ENCODE assay signal across 32 cellular contexts in genomic region chr11:17639781-17640180, GRCh38.
"Had no signal": no experiment of that assay in that cellular context is flagged by ENCODE, and none has a peak within 500 bp of the region (broad histone marks: within the 10 kb centered on the region; RNA-seq: fewer than 3 reads in every experiment).

No MANE protein-coding gene starts in this region.

- H3K4me1 ChIP-seq: gastroesophageal sphincter, heart right ventricle had no signal

- H3K27me3 ChIP-seq: brain microvascular endothelial cell, gastroesophageal sphincter had no signal

- H3K27ac Mint-ChIP-seq: activated B cell treated with CpG ODN at 0.5 μM for 24 hours; activated CD4-positive, alpha-beta memory T cell treated with anti-CD3 and anti-CD28 coated beads, Interleukin-2, amount 10 ng/mL, durations not matched to agents 7 days and 5 days; activated CD4-positive, alpha-beta T cell treated with anti-CD3 and anti-CD28 coated beads, Interleukin-2, amount 10 ng/mL, durations not matched to agents 7 days and 5 days; activated naive CD4-positive, alpha-beta T cell treated with anti-CD3 and anti-CD28 coated beads, Interleukin-2, amount 10 ng/mL, durations not matched to agents 7 days and 5 days; activated naive CD4-positive, alpha-beta T cell treated with anti-CD3 and anti-CD28 coated beads, Interleukin-2, amount 50 U/mL, for 72 hours; activated naive CD8-positive, alpha-beta T cell treated with anti-CD3 and anti-CD28 coated beads, Interleukin-2, amount 10 ng/mL, durations not matched to agents 7 days and 5 days; activated T-cell treated with anti-CD3 and anti-CD28 coated beads, Interleukin-2, amount 50 U/mL, for 24 hours; activated T-cell treated with anti-CD3 and anti-CD28 coated beads, Interleukin-2, amount 50 U/mL, for 72 hours; dendritic cell treated with granulocyte-macrophage colony-stimulating factor and Interleukin-4, amounts not matched to agents 40 ng/mL and 50 ng/mL, for 4 days; endodermal cell; T-helper 17 cell; T-helper 2 cell treated with Interferon-gamma antibody and Interleukin-4, amounts not matched to agents 5 μg/mL and 100 μg/mL, for 36 hours had no signal

- H3K4me1 Mint-ChIP-seq: activated B cell treated with CpG ODN at 0.5 μM for 24 hours; activated CD4-positive, alpha-beta memory T cell treated with anti-CD3 and anti-CD28 coated beads, Interleukin-2, amount 10 ng/mL, durations not matched to agents 7 days and 5 days; activated CD4-positive, alpha-beta T cell treated with anti-CD3 and anti-CD28 coated beads, Interleukin-2, amount 10 ng/mL, durations not matched to agents 7 days and 5 days; activated naive CD4-positive, alpha-beta T cell treated with anti-CD3 and anti-CD28 coated beads, Interleukin-2, amount 10 ng/mL, durations not matched to agents 7 days and 5 days; activated naive CD8-positive, alpha-beta T cell treated with anti-CD3 and anti-CD28 coated beads, Interleukin-2, amount 10 ng/mL, durations not matched to agents 7 days and 5 days; central memory CD8-positive, alpha-beta T cell; endodermal cell; T-helper 17 cell had no signal

- H3K9me3 Mint-ChIP-seq: activated B cell treated with CpG ODN at 0.5 μM for 24 hours; activated CD4-positive, alpha-beta memory T cell treated with anti-CD3 and anti-CD28 coated beads, Interleukin-2, amount 10 ng/mL, durations not matched to agents 7 days and 5 days; activated CD4-positive, alpha-beta T cell treated with anti-CD3 and anti-CD28 coated beads, Interleukin-2, amount 10 ng/mL, durations not matched to agents 7 days and 5 days; activated naive CD4-positive, alpha-beta T cell treated with anti-CD3 and anti-CD28 coated beads, Interleukin-2, amount 10 ng/mL, durations not matched to agents 7 days and 5 days; activated naive CD4-positive, alpha-beta T cell treated with anti-CD3 and anti-CD28 coated beads, Interleukin-2, amount 50 U/mL, for 72 hours; activated naive CD8-positive, alpha-beta T cell treated with anti-CD3 and anti-CD28 coated beads, Interleukin-2, amount 10 ng/mL, durations not matched to agents 7 days and 5 days; activated T-cell treated with anti-CD3 and anti-CD28 coated beads, Interleukin-2, amount 50 U/mL, for 24 hours; activated T-cell treated with anti-CD3 and anti-CD28 coated beads, Interleukin-2, amount 50 U/mL, for 72 hours; central memory CD8-positive, alpha-beta T cell; dendritic cell treated with granulocyte-macrophage colony-stimulating factor and Interleukin-4, amounts not matched to agents 40 ng/mL and 50 ng/mL, for 4 days; endodermal cell; T-helper 2 cell treated with Interferon-gamma antibody and Interleukin-4, amounts not matched to agents 5 μg/mL and 100 μg/mL, for 36 hours had no signal

- H3K27me3 Mint-ChIP-seq: activated CD4-positive, alpha-beta memory T cell treated with anti-CD3 and anti-CD28 coated beads, Interleukin-2, amount 10 ng/mL, durations not matched to agents 7 days and 5 days; activated CD4-positive, alpha-beta T cell treated with anti-CD3 and anti-CD28 coated beads, Interleukin-2, amount 10 ng/mL, durations not matched to agents 7 days and 5 days; activated T-cell treated with anti-CD3 and anti-CD28 coated beads, Interleukin-2, amount 50 U/mL, for 24 hours; dendritic cell treated with granulocyte-macrophage colony-stimulating factor and Interleukin-4, amounts not matched to agents 40 ng/mL and 50 ng/mL, for 4 days had no signal

- H3K4me3 Mint-ChIP-seq: activated B cell treated with CpG ODN at 0.5 μM for 24 hours; activated CD4-positive, alpha-beta memory T cell treated with anti-CD3 and anti-CD28 coated beads, Interleukin-2, amount 10 ng/mL, durations not matched to agents 7 days and 5 days; activated CD4-positive, alpha-beta T cell treated with anti-CD3 and anti-CD28 coated beads, Interleukin-2, amount 10 ng/mL, durations not matched to agents 7 days and 5 days; activated naive CD4-positive, alpha-beta T cell treated with anti-CD3 and anti-CD28 coated beads, Interleukin-2, amount 10 ng/mL, durations not matched to agents 7 days and 5 days; activated naive CD8-positive, alpha-beta T cell treated with anti-CD3 and anti-CD28 coated beads, Interleukin-2, amount 10 ng/mL, durations not matched to agents 7 days and 5 days; activated T-cell treated with anti-CD3 and anti-CD28 coated beads, Interleukin-2, amount 50 U/mL, for 24 hours; activated T-cell treated with anti-CD3 and anti-CD28 coated beads, Interleukin-2, amount 50 U/mL, for 72 hours; central memory CD8-positive, alpha-beta T cell; dendritic cell treated with granulocyte-macrophage colony-stimulating factor and Interleukin-4, amounts not matched to agents 40 ng/mL and 50 ng/mL, for 4 days; endodermal cell; T-helper 17 cell; T-helper 2 cell treated with Interferon-gamma antibody and Interleukin-4, amounts not matched to agents 5 μg/mL and 100 μg/mL, for 36 hours had no signal

- H3K4me3 ChIP-seq: coronary artery, dorsolateral prefrontal cortex, gastroesophageal sphincter, heart right ventricle had no signal

- FAIRE-seq: astrocyte, bronchial epithelial cell had no signal

- H3K27ac ChIP-seq: brain microvascular endothelial cell, coronary artery, dorsolateral prefrontal cortex, gastroesophageal sphincter, heart right ventricle, WERI-Rb-1 had no signal

- ATAC-seq: activated CD4-positive, CD25-positive, alpha-beta regulatory T cell treated with anti-CD3 and anti-CD28 coated beads, Interleukin-2, amount 50 U/mL, for 24 hours; activated naive CD4-positive, alpha-beta T cell treated with anti-CD3 and anti-CD28 coated beads, Interleukin-2, amount 50 U/mL, for 72 hours; activated T-cell treated with anti-CD3 and anti-CD28 coated beads, Interleukin-2, amount 50 U/mL, for 72 hours; esophagus mucosa; gastroesophageal sphincter; heart right ventricle; T-helper 17 cell had no signal

- H3K9me3 ChIP-seq: gastroesophageal sphincter, heart right ventricle had no signal

- DNase-seq: activated B cell treated with CpG ODN at 0.5 μM for 24 hours; activated CD4-positive, alpha-beta memory T cell treated with anti-CD3 and anti-CD28 coated beads, Interleukin-2, amount 10 ng/mL, durations not matched to agents 7 days and 5 days; activated CD4-positive, alpha-beta T cell treated with anti-CD3 and anti-CD28 coated beads, Interleukin-2, amount 10 ng/mL, durations not matched to agents 7 days and 5 days; activated CD4-positive, alpha-beta T cell treated with anti-CD3 and anti-CD28 coated beads, Interleukin-2, amount 50 U/mL, for 4 hours; activated CD8-positive, alpha-beta memory T cell treated with anti-CD3 and anti-CD28 coated beads, Interleukin-2, amount 50 U/mL, for 48 hours; activated gamma-delta T cell; activated naive CD4-positive, alpha-beta T cell; activated naive CD4-positive, alpha-beta T cell treated with anti-CD3 and anti-CD28 coated beads, Interleukin-2, amount 10 ng/mL, durations not matched to agents 7 days and 5 days; activated naive CD8-positive, alpha-beta T cell treated with anti-CD3 and anti-CD28 coated beads, Interleukin-2, amount 10 ng/mL, durations not matched to agents 7 days and 5 days; activated T-cell treated with anti-CD3 and anti-CD28 coated beads for 4 hours; activated T-cell treated with anti-CD3 and anti-CD28 coated beads, Interleukin-2, amount 50 U/mL, for 24 hours; activated T-cell treated with anti-CD3 and anti-CD28 coated beads, Interleukin-2, amount 50 U/mL, for 72 hours; brain microvascular endothelial cell; dorsolateral prefrontal cortex; effector memory CD4-positive, alpha-beta T cell; endodermal cell; foreskin melanocyte; heart right ventricle; T-helper 1 cell; T-helper 17 cell; T1000; WERI-Rb-1 had no signal

- H3K36me3 Mint-ChIP-seq: activated naive CD4-positive, alpha-beta T cell treated with anti-CD3 and anti-CD28 coated beads, Interleukin-2, amount 10 ng/mL, durations not matched to agents 7 days and 5 days; activated naive CD4-positive, alpha-beta T cell treated with anti-CD3 and anti-CD28 coated beads, Interleukin-2, amount 50 U/mL, for 72 hours; activated naive CD8-positive, alpha-beta T cell treated with anti-CD3 and anti-CD28 coated beads, Interleukin-2, amount 10 ng/mL, durations not matched to agents 7 days and 5 days had no signal

- H3K36me3 ChIP-seq: brain microvascular endothelial cell, gastroesophageal sphincter, heart right ventricle, WERI-Rb-1 had no signal
